ENCODE assay signal across 37 cellular contexts in the genomic region with DNA sequence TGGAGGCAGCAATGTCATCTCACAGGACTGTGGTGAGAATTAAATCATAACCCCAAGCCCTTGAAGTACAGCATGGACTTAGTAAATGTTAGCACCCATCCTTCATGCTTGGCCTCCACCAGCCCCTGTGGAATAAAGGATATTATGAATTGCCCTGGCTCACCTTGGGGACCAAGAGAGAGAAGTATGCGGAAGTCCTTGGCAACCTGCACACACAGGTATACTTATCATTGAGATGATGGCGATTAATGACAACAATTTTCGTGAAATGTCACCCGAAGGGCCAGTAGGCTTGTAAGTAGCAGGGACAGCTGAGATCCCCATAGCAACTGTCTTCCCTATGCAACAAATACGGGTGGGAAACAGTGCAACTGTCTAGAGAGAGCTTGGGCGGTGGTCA.
"Had no signal": no experiment of that assay in that cellular context is flagged by ENCODE, and none has a peak within 500 bp of the region (broad histone marks: within the 10 kb centered on the region; RNA-seq: fewer than 3 reads in every experiment).

No MANE protein-coding gene starts in this region.

- H3K9me3 Mint-ChIP-seq: activated B cell treated with CpG ODN at 0.5 μM for 24 hours; activated CD4-positive, alpha-beta memory T cell treated with anti-CD3 and anti-CD28 coated beads for 36 hours; activated CD8-positive, alpha-beta T cell treated with anti-CD3 and anti-CD28 coated beads for 36 hours; activated naive CD4-positive, alpha-beta T cell treated with anti-CD3 and anti-CD28 coated beads for 36 hours; activated naive CD4-positive, alpha-beta T cell treated with anti-CD3 and anti-CD28 coated beads, Interleukin-2, amount 50 U/mL, for 72 hours; activated naive CD8-positive, alpha-beta T cell treated with anti-CD3 and anti-CD28 coated beads for 36 hours; activated T-cell treated with anti-CD3 and anti-CD28 coated beads, Interleukin-2, amount 50 U/mL, for 4 hours; activated T-cell treated with anti-CD3 and anti-CD28 coated beads, Interleukin-2, amount 50 U/mL, for 72 hours; activated T-helper 1 cell treated with anti-CD3 and anti-CD28 coated beads, Interleukin-12 subunit alpha, Interleukin-12 subunit beta, Interleukin-2, Interleukin-4 antibody, amounts not matched to agents 30 ng/mL and 10 ng/mL and 1 ng/mL, durations not matched to agents 14 hours and 24 hours and 36 hours; activated T-helper 17 cell treated with anti-CD3 and anti-CD28 coated beads, Interleukin-2, amount 50 U/mL, for 72 hours; central memory CD8-positive, alpha-beta T cell; T-helper 1 cell treated with Interleukin-12 subunit alpha and Interleukin-12 subunit beta and Interleukin-4 antibody, amounts not matched to agents 30 μg/mL and 1 μg/mL, for 36 hours; T-helper 2 cell treated with Interferon-gamma antibody and Interleukin-4, amounts not matched to agents 5 μg/mL and 100 μg/mL, for 36 hours had no signal

- H3K27ac Mint-ChIP-seq: activated B cell treated with CpG ODN at 0.5 μM for 24 hours; activated CD4-positive, alpha-beta memory T cell treated with anti-CD3 and anti-CD28 coated beads for 36 hours; activated CD4-positive, alpha-beta T cell treated with anti-CD3 and anti-CD28 coated beads, Interleukin-2, amount 10 ng/mL, durations not matched to agents 24 days and 14 days; activated CD8-positive, alpha-beta memory T cell treated with anti-CD3 and anti-CD28 coated beads, Interleukin-2, amount 10 ng/mL, durations not matched to agents 7 days and 5 days; activated CD8-positive, alpha-beta T cell treated with anti-CD3 and anti-CD28 coated beads for 36 hours; activated naive CD4-positive, alpha-beta T cell treated with anti-CD3 and anti-CD28 coated beads for 36 hours; activated naive CD4-positive, alpha-beta T cell treated with anti-CD3 and anti-CD28 coated beads, Interleukin-2, amount 50 U/mL, for 72 hours; activated T-cell treated with anti-CD3 and anti-CD28 coated beads, Interleukin-2, amount 50 U/mL, for 72 hours; activated T-helper 1 cell treated with anti-CD3 and anti-CD28 coated beads, Interleukin-12 subunit alpha, Interleukin-12 subunit beta, Interleukin-2, Interleukin-4 antibody, amounts not matched to agents 30 ng/mL and 10 ng/mL and 1 ng/mL, durations not matched to agents 14 hours and 24 hours and 36 hours; activated T-helper 17 cell treated with anti-CD3 and anti-CD28 coated beads, Interleukin-2, amount 50 U/mL, for 72 hours; T-helper 1 cell treated with Interleukin-12 subunit alpha and Interleukin-12 subunit beta and Interleukin-4 antibody, amounts not matched to agents 30 μg/mL and 1 μg/mL, for 36 hours; T-helper 2 cell treated with Interferon-gamma antibody and Interleukin-4, amounts not matched to agents 5 μg/mL and 100 μg/mL, for 36 hours had no signal

- H3K27me3 Mint-ChIP-seq: activated CD4-positive, alpha-beta memory T cell treated with anti-CD3 and anti-CD28 coated beads for 36 hours; activated CD8-positive, alpha-beta memory T cell treated with anti-CD3 and anti-CD28 coated beads, Interleukin-2, amount 10 ng/mL, durations not matched to agents 7 days and 5 days; activated CD8-positive, alpha-beta T cell treated with anti-CD3 and anti-CD28 coated beads for 36 hours; activated naive CD8-positive, alpha-beta T cell treated with anti-CD3 and anti-CD28 coated beads for 36 hours had no signal

- H3K4me3 ChIP-seq: adrenal gland, body of pancreas, breast epithelium had no signal

- H3K36me3 Mint-ChIP-seq: activated CD4-positive, alpha-beta memory T cell treated with anti-CD3 and anti-CD28 coated beads for 36 hours; activated CD8-positive, alpha-beta memory T cell treated with anti-CD3 and anti-CD28 coated beads, Interleukin-2, amount 10 ng/mL, durations not matched to agents 7 days and 5 days; activated naive CD4-positive, alpha-beta T cell treated with anti-CD3 and anti-CD28 coated beads, Interleukin-2, amount 50 U/mL, for 72 hours; activated naive CD8-positive, alpha-beta T cell treated with anti-CD3 and anti-CD28 coated beads for 36 hours had no signal

- H3K4me1 Mint-ChIP-seq: activated B cell treated with CpG ODN at 0.5 μM for 24 hours; activated CD4-positive, alpha-beta T cell treated with anti-CD3 and anti-CD28 coated beads, Interleukin-2, amount 10 ng/mL, durations not matched to agents 24 days and 14 days; activated naive CD8-positive, alpha-beta T cell treated with anti-CD3 and anti-CD28 coated beads for 36 hours; activated T-helper 17 cell treated with anti-CD3 and anti-CD28 coated beads, Interleukin-2, amount 50 U/mL, for 72 hours; central memory CD8-positive, alpha-beta T cell had no signal

- ATAC-seq: activated CD8-positive, alpha-beta memory T cell treated with anti-CD3 and anti-CD28 coated beads, Interleukin-2, amount 10 ng/mL, durations not matched to agents 7 days and 5 days; activated CD8-positive, alpha-beta T cell treated with anti-CD3 and anti-CD28 coated beads for 36 hours; activated naive CD4-positive, alpha-beta T cell treated with anti-CD3 and anti-CD28 coated beads, Interleukin-2, amount 50 U/mL, for 72 hours; activated T-cell treated with anti-CD3 and anti-CD28 coated beads, Interleukin-2, amount 50 U/mL, for 4 hours; activated T-cell treated with anti-CD3 and anti-CD28 coated beads, Interleukin-2, amount 50 U/mL, for 72 hours; activated T-helper 17 cell treated with anti-CD3 and anti-CD28 coated beads, Interleukin-2, amount 50 U/mL, for 72 hours; body of pancreas had no signal

- H3K27ac ChIP-seq: adrenal gland, body of pancreas, brain microvascular endothelial cell, breast epithelium, VCaP had no signal

- DNase-seq: activated B cell treated with CpG ODN at 0.5 μM for 24 hours; activated CD4-positive, alpha-beta memory T cell treated with anti-CD3 and anti-CD28 coated beads for 36 hours; activated CD4-positive, alpha-beta T cell treated with anti-CD3 and anti-CD28 coated beads for 4 hours; activated CD4-positive, alpha-beta T cell treated with anti-CD3 and anti-CD28 coated beads, Interleukin-2, amount 10 ng/mL, durations not matched to agents 24 days and 14 days; activated CD4-positive, alpha-beta T cell treated with anti-CD3 and anti-CD28 coated beads, Interleukin-2, amount 50 U/mL, for 1 hour; activated CD4-positive, alpha-beta T cell treated with anti-CD3 and anti-CD28 coated beads, Interleukin-2, amount 50 U/mL, for 4 hours; activated CD4-positive, CD25-positive, alpha-beta regulatory T cell treated with anti-CD3 and anti-CD28 coated beads, Interleukin-2, amount 50 U/mL, for 72 hours; activated CD8-positive, alpha-beta memory T cell treated with anti-CD3 and anti-CD28 coated beads, Interleukin-2, amount 10 ng/mL, durations not matched to agents 7 days and 5 days; activated CD8-positive, alpha-beta T cell treated with anti-CD3 and anti-CD28 coated beads for 36 hours; activated effector memory CD4-positive, alpha-beta T cell treated with anti-CD3 and anti-CD28 coated beads, Interleukin-2, amount 50 U/mL, for 16 hours; activated gamma-delta T cell treated with Interleukin-2 at 50 U/mL for 16 hours; activated naive CD4-positive, alpha-beta T cell; activated naive CD4-positive, alpha-beta T cell treated with anti-CD3 and anti-CD28 coated beads for 36 hours; activated naive CD4-positive, alpha-beta T cell treated with anti-CD3 and anti-CD28 coated beads, Interleukin-2, amount 50 U/mL, for 16 hours; activated naive CD8-positive, alpha-beta T cell treated with anti-CD3 and anti-CD28 coated beads for 36 hours; activated T-cell treated with anti-CD3 and anti-CD28 coated beads for 4 hours; activated T-cell treated with anti-CD3 and anti-CD28 coated beads, Interleukin-2, amount 50 U/mL, for 1 hour; activated T-cell treated with anti-CD3 and anti-CD28 coated beads, Interleukin-2, amount 50 U/mL, for 4 hours; activated T-cell treated with anti-CD3 and anti-CD28 coated beads, Interleukin-2, amount 50 U/mL, for 72 hours; adrenal gland; amniotic stem cell; aorta; body of pancreas; brain microvascular endothelial cell; caudate nucleus; SW 1271; T-helper 1 cell; T-helper 2 cell; T-helper 9 cell had no signal

- H3K36me3 ChIP-seq: adrenal gland, brain microvascular endothelial cell, breast epithelium had no signal

- H3K27me3 ChIP-seq: adrenal gland, body of pancreas, brain microvascular endothelial cell, breast epithelium had no signal

- H3K4me1 ChIP-seq: adrenal gland, body of pancreas, breast epithelium had no signal

- H3K9me3 ChIP-seq: adrenal gland, body of pancreas, breast epithelium had no signal

- H3K4me3 Mint-ChIP-seq: activated B cell treated with CpG ODN at 0.5 μM for 24 hours; activated CD4-positive, alpha-beta memory T cell treated with anti-CD3 and anti-CD28 coated beads for 36 hours; activated CD4-positive, alpha-beta T cell treated with anti-CD3 and anti-CD28 coated beads, Interleukin-2, amount 10 ng/mL, durations not matched to agents 24 days and 14 days; activated CD8-positive, alpha-beta memory T cell treated with anti-CD3 and anti-CD28 coated beads, Interleukin-2, amount 10 ng/mL, durations not matched to agents 7 days and 5 days; activated CD8-positive, alpha-beta T cell treated with anti-CD3 and anti-CD28 coated beads for 36 hours; activated naive CD4-positive, alpha-beta T cell treated with anti-CD3 and anti-CD28 coated beads for 36 hours; activated naive CD8-positive, alpha-beta T cell treated with anti-CD3 and anti-CD28 coated beads for 36 hours; activated T-cell treated with anti-CD3 and anti-CD28 coated beads, Interleukin-2, amount 50 U/mL, for 4 hours; activated T-cell treated with anti-CD3 and anti-CD28 coated beads, Interleukin-2, amount 50 U/mL, for 72 hours; activated T-helper 1 cell treated with anti-CD3 and anti-CD28 coated beads, Interleukin-12 subunit alpha, Interleukin-12 subunit beta, Interleukin-2, Interleukin-4 antibody, amounts not matched to agents 30 ng/mL and 10 ng/mL and 1 ng/mL, durations not matched to agents 14 hours and 24 hours and 36 hours; activated T-helper 17 cell treated with anti-CD3 and anti-CD28 coated beads, Interleukin-2, amount 50 U/mL, for 72 hours; central memory CD8-positive, alpha-beta T cell; T-helper 1 cell treated with Interleukin-12 subunit alpha and Interleukin-12 subunit beta and Interleukin-4 antibody, amounts not matched to agents 30 μg/mL and 1 μg/mL, for 36 hours; T-helper 2 cell treated with Interferon-gamma antibody and Interleukin-4, amounts not matched to agents 5 μg/mL and 100 μg/mL, for 36 hours had no signal
